22 cellular contexts compared by ENCODE assay signal in the genomic region with DNA sequence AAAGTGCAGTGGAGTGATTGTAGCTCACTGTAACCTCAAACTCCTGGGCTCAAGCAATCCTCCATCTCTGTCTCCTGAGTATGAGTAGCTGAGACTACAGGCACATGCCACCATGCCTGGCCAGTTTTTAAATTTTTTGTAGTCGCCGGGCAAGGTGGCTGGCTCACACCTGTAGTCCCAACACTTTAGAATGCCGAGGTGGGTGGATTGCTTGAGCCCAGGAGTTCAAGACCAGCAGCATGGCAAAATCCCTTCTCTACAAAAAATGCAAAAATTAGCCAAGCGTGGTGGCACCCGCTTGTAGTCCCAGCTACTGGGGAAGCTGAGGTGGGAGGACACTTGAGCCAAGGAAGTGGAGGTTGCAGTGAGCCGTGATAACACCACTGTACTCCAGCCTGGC.
A peak's percentile ranks its signal among the peaks of the same experiment; 100 is the strongest.
DNase-seq lines count a peak whose midpoint lies in the region; ATAC-seq, FAIRE-seq and TF ChIP-seq lines count a peak whose summit lies in the region.
"Had no signal": no experiment of that assay in that cellular context is flagged by ENCODE, and none has a peak within 500 bp of the region (broad histone marks: within the 10 kb centered on the region; RNA-seq: fewer than 3 reads in every experiment).

No MANE protein-coding gene starts in this region.

- no peak overlapping the region for H2BK15ac ChIP-seq in H1 (ENCODE audit: low read length)

- H3K23ac ChIP-seq in H1 (ENCODE audit: insufficient read length) (no peak overlapping the region), trophoblast cell (ENCODE audit: low read length) (no peak overlapping the region)

- H4K5ac ChIP-seq in H1 (ENCODE audit: insufficient read length, low read depth, low read length): no peak overlapping the region

- H3K4me2 ChIP-seq in GM23338 (no peak overlapping the region), H1 (ENCODE audit: insufficient read depth in 1 of 2, low read depth in 2 of 2, low read length in 2 of 2) (no peak overlapping the region), trophoblast cell (ENCODE audit: low read length) (no peak overlapping the region)
- H3K4me2 ChIP-seq: A549; BLaER1 treated with 17β-estradiol and CSF1 and Interleukin-3, amounts not matched to agents 10 nM and 100 nM had no signal

- no peaks in the 10 kb centered on the region for H4K20me1 ChIP-seq in GM23338 (replicated peaks; ENCODE audit: insufficient read depth)
- H4K20me1 ChIP-seq in H1 (replicated peaks in 1 of 2; ENCODE audit: control insufficient read depth in 1 of 2, insufficient read depth in 2 of 2, low read length in 2 of 2): no peaks in the 10 kb centered on the region
- H4K20me1 ChIP-seq: BLaER1 treated with 17β-estradiol and CSF1 and Interleukin-3, amounts not matched to agents 10 nM and 100 nM had no signal

- H3K27me3 ChIP-seq in GM23338 (ENCODE audit: insufficient read depth) (no peaks in the 10 kb centered on the region), H1 (replicated peaks in 1 of 4; ENCODE audit: control insufficient read depth in 3 of 4, extremely low read depth in 1 of 4, insufficient read depth in 3 of 4, low read length in 3 of 4) (no peaks in the 10 kb centered on the region), trophoblast cell (ENCODE audit: insufficient read depth, low read length) (no peaks in the 10 kb centered on the region)
- H3K27me3 ChIP-seq: BLaER1 treated with 17β-estradiol and CSF1 and Interleukin-3, amounts not matched to agents 10 nM and 100 nM had no signal

- no peak overlapping the region for H3K4ac ChIP-seq in H1 (replicated peaks; ENCODE audit: insufficient read length, low read depth, low read length)
- H3K4ac ChIP-seq in trophoblast cell (ENCODE audit: low read depth, low read length): no peak overlapping the region

- peaks cover 4% of the 10 kb centered on the region; the same call in 1 of the 2 replicates for H3K4me1 ChIP-seq in GM23338 (ENCODE audit: insufficient read depth)
- H3K4me1 ChIP-seq in H1 (replicated peaks in 1 of 4; ENCODE audit: control insufficient read depth in 3 of 4, insufficient read depth in 4 of 4, low read length in 3 of 4): no peaks in the 10 kb centered on the region
- H3K4me1 ChIP-seq in trophoblast cell (ENCODE audit: control insufficient read depth in 1 of 2, insufficient read depth in 2 of 2, low read length in 2 of 2): peaks cover 0 to 3% of the 10 kb centered on the region in 2 experiments
- H3K4me1 ChIP-seq: A549; BLaER1 treated with 17β-estradiol and CSF1 and Interleukin-3, amounts not matched to agents 10 nM and 100 nM; Caco-2 had no signal

- no peak overlapping the region for H3K14ac ChIP-seq in H1 (ENCODE audit: insufficient read length)
- H3K14ac ChIP-seq in trophoblast cell (ENCODE audit: low read length): no peak overlapping the region

- no peak overlapping the region for H4K91ac ChIP-seq in H1 (replicated peaks; ENCODE audit: insufficient read length, low read length)
- H4K91ac ChIP-seq in trophoblast cell (ENCODE audit: low read depth, low read length): no peak overlapping the region

- no peak overlapping the region for H3K4me3 Mint-ChIP-seq in GM23338
- H3K4me3 Mint-ChIP-seq in activated T-helper 17 cell treated with anti-CD3 and anti-CD28 coated beads, Interleukin-2, amount 50 U/mL, for 72 hours: no peak overlapping the region
- H3K4me3 Mint-ChIP-seq: B cell; CD4-positive, alpha-beta T cell; CD8-positive, alpha-beta T cell had no signal

- H3K23me2 ChIP-seq in H1 (ENCODE audit: low read depth, low read length): no peaks in the 10 kb centered on the region

- no peaks in the 10 kb centered on the region; the same call in 1 of the 3 replicates for H3K4me1 Mint-ChIP-seq in GM23338
- no peaks in the 10 kb centered on the region for H3K4me1 Mint-ChIP-seq in activated T-helper 17 cell treated with anti-CD3 and anti-CD28 coated beads, Interleukin-2, amount 50 U/mL, for 72 hours
- H3K4me1 Mint-ChIP-seq: B cell had no signal

- no peak for TF ChIP-seq POLR2A in H1 (IDR thresholded peaks at IDR 0.05; ENCODE audit: control extremely low read depth in 1 of 2, low read depth in 2 of 2, low read length in 2 of 2)

- H4K12ac ChIP-seq in trophoblast cell (ENCODE audit: low read depth, low read length): no peak overlapping the region

- H2BK12ac ChIP-seq in H1 (ENCODE audit: low read depth, low read length) (no peak overlapping the region), trophoblast cell (ENCODE audit: low read length) (no peak overlapping the region)

- H3K18ac ChIP-seq in H1 (ENCODE audit: extremely low read depth, low read length) (no peak overlapping the region), trophoblast cell (ENCODE audit: low read length) (no peak overlapping the region)

- ATAC-seq in GM23338 (no peak), GM18517 (IDR thresholded peaks at IDR 0.05; ENCODE audit: unreplicated experiment) (no peak)
- ATAC-seq in activated T-helper 17 cell treated with anti-CD3 and anti-CD28 coated beads, Interleukin-2, amount 50 U/mL, for 72 hours (replicated peaks): no peak
- ATAC-seq: A549; CD8-positive, alpha-beta T cell had no signal

- POLR2A ChIA-PET in H1 (lab: Charles Lee; ENCODE audit: partially characterized antibody): no interaction called here

- H3K79me1 ChIP-seq in H1 (ENCODE audit: low read depth, low read length) (no peaks in the 10 kb centered on the region), trophoblast cell (ENCODE audit: low read length) (no peaks in the 10 kb centered on the region)

- H3K36me3 Mint-ChIP-seq in GM23338 (ENCODE audit: low read depth): no peaks in the 10 kb centered on the region
- H3K36me3 Mint-ChIP-seq in activated T-helper 17 cell treated with anti-CD3 and anti-CD28 coated beads, Interleukin-2, amount 50 U/mL, for 72 hours (ENCODE audit: low read depth): no peaks in the 10 kb centered on the region
- H3K36me3 Mint-ChIP-seq: CD8-positive, alpha-beta T cell had no signal

- no peak overlapping the region for H3K56ac ChIP-seq in H1 (replicated peaks; ENCODE audit: insufficient read length, low read depth, low read length)

- H3K9me3 Mint-ChIP-seq in GM23338: 0 out of 3 replicates have a peak, but pooled peaks cover 2% of the 10 kb centered on the region
- H3K9me3 Mint-ChIP-seq in activated T-helper 17 cell treated with anti-CD3 and anti-CD28 coated beads, Interleukin-2, amount 50 U/mL, for 72 hours: no peaks in the 10 kb centered on the region
- H3K9me3 Mint-ChIP-seq: CD4-positive, alpha-beta T cell had no signal

- WGBS in H1 (ENCODE audit: extremely low coverage in 1 of 2, insufficient coverage in 1 of 2, insufficient read length in 1 of 2, insufficient replicate concordance in 2 of 2, low coverage in 1 of 2, low lambda C conversion rate in 2 of 2, missing lambda C conversion rate in 1 of 2), 2 experiments: 93% methylated on average over 6 of the region's 6 CpGs; no CpG with 5 or more reads in 1 of the 2 experiments
- WGBS in trophoblast cell (ENCODE audit: extremely low coverage, insufficient coverage, insufficient read length): no CpG with 5 or more reads among the region's 6 CpGs

- no peaks in the 10 kb centered on the region for H3K27me3 Mint-ChIP-seq in GM23338 (ENCODE audit: insufficient read depth, low read depth, poor library complexity)
- peaks cover 10% of the 10 kb centered on the region for H3K27me3 Mint-ChIP-seq in activated T-helper 17 cell treated with anti-CD3 and anti-CD28 coated beads, Interleukin-2, amount 50 U/mL, for 72 hours
- H3K27me3 Mint-ChIP-seq: B cell had no signal

- no peak for FAIRE-seq in H1 (lab: Jason Lieb, UNC)
- FAIRE-seq: A549, D721Med, G401.6, GM12891 had no signal

- H3K4me3 ChIP-seq in GM23338: no peak overlapping the region
- H3K4me3 ChIP-seq in H1 (ENCODE audit: extremely low read depth in 1 of 4, insufficient read depth in 2 of 4, low read depth in 3 of 4, low read length in 4 of 4): no peak overlapping the region
- H3K4me3 ChIP-seq in trophoblast cell (ENCODE audit: low read depth, low read length): no peak overlapping the region
- H3K4me3 ChIP-seq: A549; BLaER1 treated with 17β-estradiol and CSF1 and Interleukin-3, amounts not matched to agents 10 nM and 100 nM had no signal

- TF ChIP-seq EP300 in H1 (IDR thresholded peaks at IDR 0.05; ENCODE audit: borderline replicate concordance in 1 of 2, low read depth in 2 of 2, low read length in 2 of 2): no peak

- H3K9ac ChIP-seq in H1 (replicated peaks in 1 of 4; ENCODE audit: extremely low read depth in 1 of 4, low read depth in 3 of 4, low read length in 3 of 4): no peak overlapping the region
- H3K9ac ChIP-seq in trophoblast cell (ENCODE audit: low read length): no peak overlapping the region
- H3K9ac ChIP-seq: BLaER1 treated with 17β-estradiol and CSF1 and Interleukin-3, amounts not matched to agents 10 nM and 100 nM had no signal

- H3K9me3 ChIP-seq in H1 (ENCODE audit: insufficient read depth in 2 of 2, low read depth in 1 of 2, low read length in 1 of 2) (no peaks in the 10 kb centered on the region), trophoblast cell (ENCODE audit: insufficient read depth, low read depth, low read length) (no peaks in the 10 kb centered on the region)
- H3K9me3 ChIP-seq: A549, Caco-2 had no signal

- TF ChIP-seq CTCF in GM23338 (conservative IDR thresholded peaks at IDR 0.05; ENCODE audit: low read depth in 2 of 2) (no peak), H1 (IDR thresholded peaks at IDR 0.05; ENCODE audit: control extremely low read depth in 1 of 3, insufficient read depth in 1 of 3, low read depth in 1 of 3, low read length in 3 of 3) (no peak)

- H3K27ac ChIP-seq in GM23338 (ENCODE audit: low read depth) (no peak overlapping the region), H1 (ENCODE audit: low read depth, low read length) (no peak overlapping the region), trophoblast cell (ENCODE audit: low read depth, low read length) (no peak overlapping the region)
- H3K27ac ChIP-seq: 22Rv1; A549; BLaER1 treated with 17β-estradiol and CSF1 and Interleukin-3, amounts not matched to agents 10 nM and 100 nM; C4-2B had no signal

- H2AFZ ChIP-seq in GM23338 (peak overlapping the region; percentile 8; the same call in 1 of the 2 replicates), H1 (ENCODE audit: low read length) (0 out of 2 replicates have a peak overlapping the region, but pooled peaks have one; percentile 6), trophoblast cell (ENCODE audit: insufficient read depth, low read length, poor library complexity) (no peak overlapping the region)

- no peak overlapping the region for H2BK5ac ChIP-seq in H1 (ENCODE audit: low read depth, low read length)
- H2BK5ac ChIP-seq in trophoblast cell (ENCODE audit: low read depth, low read length, poor library complexity): no peak overlapping the region

- no peak for DNase-seq in GM23338 (ENCODE audit: low spot score)
- DNase-seq in H1 (ENCODE audit: low read depth in 1 of 2, low spot score in 2 of 2): no peak
- DNase-seq in left kidney (ENCODE audit: low read depth, low spot score): peak; percentile 16
- peak; percentile 42 to 84 for DNase-seq in trophoblast cell
- no peak for DNase-seq in activated naive CD4-positive, alpha-beta T cell treated with Interleukin-2 at 50 U/mL for 16 hours
- DNase-seq: AML-193; Caco-2; Calu3; CD4-positive, alpha-beta T cell; CD8-positive, alpha-beta T cell; DMS79 treated with DMSO at 0.1 percent for 48 hours; GF-D8 had no signal

- CTCF ChIA-PET in H1 (lab: Charles Lee; ENCODE audit: partially characterized antibody): interaction anchor here (0.6 kb wide), 1 partner anchor 375 kb away, joined by 3 read pairs; no protein-coding TSS in a partner anchor

- no peaks in the 10 kb centered on the region; the same call in none of the 2 replicates for H3K9me2 ChIP-seq in GM23338 (ENCODE audit: insufficient read depth)

- H2BK120ac ChIP-seq in H1 (replicated peaks; ENCODE audit: low read depth, low read length) (no peak overlapping the region), trophoblast cell (ENCODE audit: insufficient read depth, low read length, poor library complexity) (peak overlapping the region; percentile 21)

- no peak overlapping the region for H2BK20ac ChIP-seq in H1 (ENCODE audit: low read length)

- H3F3A ChIP-seq in GM23338 (replicated peaks; ENCODE audit: low read depth): no peaks in the 10 kb centered on the region

- 0 out of 2 replicates have a peak overlapping the region, but pooled peaks have one; percentile 51 for H4K8ac ChIP-seq in H1 (ENCODE audit: extremely low read depth, insufficient read depth, low read length)
- H4K8ac ChIP-seq in trophoblast cell (ENCODE audit: low read depth, low read length): no peak overlapping the region

- H2AK5ac ChIP-seq in H1 (ENCODE audit: low read depth, low read length) (no peak overlapping the region), trophoblast cell (ENCODE audit: low read length) (no peak overlapping the region)

- H3K79me2 ChIP-seq in GM23338 (replicated peaks; ENCODE audit: insufficient read depth) (no peaks in the 10 kb centered on the region), H1 (ENCODE audit: control insufficient read depth in 1 of 2, insufficient read depth in 2 of 2, low read length in 2 of 2) (no peaks in the 10 kb centered on the region), trophoblast cell (ENCODE audit: control insufficient read depth, insufficient read depth, low read length, poor library complexity) (no peaks in the 10 kb centered on the region)

- TF ChIP-seq RAD21 in H1 (IDR thresholded peaks at IDR 0.05 in 1 of 2, conservative IDR thresholded peaks at IDR 0.05 in 1 of 2; ENCODE audit: low read depth in 2 of 2, low read length in 2 of 2): no peak

- H3K36me3 ChIP-seq in GM23338 (ENCODE audit: insufficient read depth) (no peaks in the 10 kb centered on the region), H1 (ENCODE audit: control insufficient read depth in 2 of 4, insufficient read depth in 4 of 4, low read length in 3 of 4) (no peaks in the 10 kb centered on the region), trophoblast cell (ENCODE audit: control insufficient read depth in 1 of 2, insufficient read depth in 2 of 2, low read length in 2 of 2) (no peaks in the 10 kb centered on the region)
- H3K36me3 ChIP-seq: BLaER1 treated with 17β-estradiol and CSF1 and Interleukin-3, amounts not matched to agents 10 nM and 100 nM had no signal

- no peak overlapping the region for H3K27ac Mint-ChIP-seq in GM23338
- H3K27ac Mint-ChIP-seq in activated T-helper 17 cell treated with anti-CD3 and anti-CD28 coated beads, Interleukin-2, amount 50 U/mL, for 72 hours: no peak overlapping the region
- H3K27ac Mint-ChIP-seq: B cell; CD4-positive, alpha-beta T cell; CD8-positive, alpha-beta T cell had no signal

Comparison
In these comparisons a context has a peak if more than half of its experiments do, and no peak if none do; other contexts are left out.
1. DNase-seq: peak in left kidney (single experiment) and trophoblast cell (2 of 2); none in GM23338 (single experiment), H1 (0 of 2) and activated naive CD4-positive, alpha-beta T cell treated with Interleukin-2 at 50 U/mL for 16 hours (single experiment).